ENCODE assay signal across 8 cellular contexts in the genomic region with DNA sequence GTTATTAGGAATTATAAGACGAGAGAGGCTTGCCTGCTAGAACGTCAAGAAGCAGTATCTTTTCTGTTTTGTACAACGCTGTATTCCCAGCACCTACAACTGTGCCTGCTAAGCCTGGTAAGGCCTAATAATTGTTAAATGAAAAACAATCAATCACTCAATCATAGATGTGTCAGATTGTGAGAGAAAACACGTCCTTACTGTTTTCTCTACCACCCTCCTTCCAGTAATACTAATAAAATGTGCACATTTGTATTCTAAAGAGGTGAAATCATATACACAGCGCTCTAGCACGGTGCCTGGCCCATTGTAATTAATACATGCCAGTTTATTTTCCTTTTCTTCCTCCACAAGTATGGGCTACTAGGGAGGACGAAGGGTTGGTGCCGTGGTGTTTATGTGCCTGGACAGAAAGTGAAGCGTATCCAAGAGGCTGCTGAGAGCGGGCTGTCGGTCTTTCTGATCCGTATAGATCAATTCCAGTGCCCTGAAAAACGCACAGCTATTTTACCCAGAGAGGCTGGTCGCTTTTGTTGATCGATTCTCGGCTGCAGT. TPM values are rescaled to one million over a fixed set of nuclear protein-coding genes. Genes with fewer than 3 reads are reported as not detected.
DNase-seq lines count a peak whose midpoint lies in the region; ATAC-seq and TF ChIP-seq lines count a peak whose summit lies in the region.

No MANE protein-coding gene starts in this region.

- peak overlapping the region; percentile 60 to 81 for H3K9ac ChIP-seq in liver (ENCODE audit: low read depth in 1 of 2, low read length in 2 of 2)

- H3K4me1 ChIP-seq in liver (ENCODE audit: control insufficient read depth in 4 of 4, insufficient read depth in 4 of 4, low read length in 3 of 4) (peaks cover 0 to 23% (median 9%) of the 10 kb centered on the region in 4 donors), thyroid gland (peaks cover 0 to 19% of the 10 kb centered on the region in 2 donors)
- H3K4me1 ChIP-seq in effector memory CD4-positive, alpha-beta T cell (ENCODE audit: control insufficient read depth, insufficient read depth, low read length, poor library complexity, severe bottlenecking): peaks cover 21% of the 10 kb centered on the region

- H3K36me3 ChIP-seq in liver (ENCODE audit: control insufficient read depth in 4 of 4, insufficient read depth in 3 of 4, low read depth in 1 of 4, low read length in 3 of 4): no peaks in the 10 kb centered on the region
- no peaks in the 10 kb centered on the region for H3K36me3 ChIP-seq in thyroid gland
- H3K36me3 ChIP-seq in effector memory CD4-positive, alpha-beta T cell (ENCODE audit: control insufficient read depth, insufficient read depth, low read length): no peaks in the 10 kb centered on the region

- intact Hi-C loops in activated CD4-positive, alpha-beta T cell treated with anti-CD3 and anti-CD28 coated beads, Interleukin-2, amount 10 ng/mL, durations not matched to agents 24 days and 14 days (cut with micrococcal nuclease): no loop called here
- intact Hi-C loops in thyroid gland (cut with DNase I): no loop called here

- peak overlapping the region in 1 of 2 donors; percentile 76 for H3K27ac ChIP-seq in liver (ENCODE audit: low read depth in 1 of 2, low read length in 2 of 2)
- peak overlapping the region in 2 of 3 donors; percentile 38 to 87 for H3K27ac ChIP-seq in thyroid gland
- no peak overlapping the region for H3K27ac ChIP-seq in effector memory CD4-positive, alpha-beta T cell (ENCODE audit: insufficient read depth, low read length, poor library complexity, severe bottlenecking)

- ATAC-seq in HG02623 (IDR thresholded peaks at IDR 0.05; ENCODE audit: unreplicated experiment): no peak

- H3K9me3 ChIP-seq in liver (ENCODE audit: control insufficient read depth in 4 of 4, low read length in 3 of 4) (no peaks in the 10 kb centered on the region), thyroid gland (no peaks in the 10 kb centered on the region)
- no peaks in the 10 kb centered on the region for H3K9me3 ChIP-seq in effector memory CD4-positive, alpha-beta T cell (ENCODE audit: control insufficient read depth, low read length)

- TF ChIP-seq CTCF in liver (IDR thresholded peaks at IDR 0.05; ENCODE audit: low read depth, low read length, missing input control): no peak
- no peak for TF ChIP-seq CTCF in thyroid gland (IDR thresholded peaks at IDR 0.05)

- no peaks in the 10 kb centered on the region for H3K9me3 Mint-ChIP-seq in activated CD4-positive, alpha-beta T cell treated with anti-CD3 and anti-CD28 coated beads, Interleukin-2, amount 10 ng/mL, durations not matched to agents 24 days and 14 days
- H3K9me3 Mint-ChIP-seq in activated naive CD8-positive, alpha-beta T cell treated with anti-CD3 and anti-CD28 coated beads for 36 hours: no peaks in the 10 kb centered on the region

- no peaks in the 10 kb centered on the region for H3K36me3 Mint-ChIP-seq in activated CD4-positive, alpha-beta T cell treated with anti-CD3 and anti-CD28 coated beads, Interleukin-2, amount 10 ng/mL, durations not matched to agents 24 days and 14 days (ENCODE audit: low read depth)
- H3K36me3 Mint-ChIP-seq in activated naive CD8-positive, alpha-beta T cell treated with anti-CD3 and anti-CD28 coated beads for 36 hours: no peaks in the 10 kb centered on the region

- TF ChIP-seq POLR2A in thyroid gland (IDR thresholded peaks at IDR 0.05): no peak

- no peaks in the 10 kb centered on the region for H3K27me3 ChIP-seq in liver (ENCODE audit: control insufficient read depth in 4 of 4, insufficient read depth in 4 of 4, low read length in 3 of 4)
- no peaks in the 10 kb centered on the region for H3K27me3 ChIP-seq in thyroid gland
- H3K27me3 ChIP-seq in effector memory CD4-positive, alpha-beta T cell (replicated peaks; ENCODE audit: control insufficient read depth, insufficient read depth, low read length, poor library complexity, severe bottlenecking): peaks cover 17% of the 10 kb centered on the region

- H3K4me1 Mint-ChIP-seq in activated CD4-positive, alpha-beta T cell treated with anti-CD3 and anti-CD28 coated beads, Interleukin-2, amount 10 ng/mL, durations not matched to agents 24 days and 14 days: peaks cover 8% of the 10 kb centered on the region
- peaks cover 2% of the 10 kb centered on the region for H3K4me1 Mint-ChIP-seq in activated naive CD8-positive, alpha-beta T cell treated with anti-CD3 and anti-CD28 coated beads for 36 hours

- no peak for DNase-seq in activated CD4-positive, alpha-beta T cell treated with anti-CD3 and anti-CD28 coated beads, Interleukin-2, amount 10 ng/mL, durations not matched to agents 24 days and 14 days
- DNase-seq in activated CD4-positive, alpha-beta T cell treated with anti-CD3 and anti-CD28 coated beads for 1 hour: no peak
- DNase-seq in activated naive CD8-positive, alpha-beta T cell treated with anti-CD3 and anti-CD28 coated beads for 36 hours: no peak
- DNase-seq in thyroid gland: peak in 1 of 2 donors; percentile 22
- no peak for DNase-seq in effector memory CD4-positive, alpha-beta T cell
- DNase-seq in activated CD4-positive, alpha-beta T cell treated with anti-CD3 and anti-CD28 coated beads, Interleukin-2, amount 50 U/mL, for 48 hours: no peak

- WGBS in liver: 21% methylated on average over 16 of the region's 16 CpGs
- WGBS in thyroid gland, 2 donors: 28 to 31% methylated on average over 16 of the region's 16 CpGs

- TF ChIP-seq RAD21 in liver (IDR thresholded peaks at IDR 0.05): no peak

- no peak overlapping the region for H3K27ac Mint-ChIP-seq in activated CD4-positive, alpha-beta T cell treated with anti-CD3 and anti-CD28 coated beads, Interleukin-2, amount 10 ng/mL, durations not matched to agents 24 days and 14 days
- no peak overlapping the region for H3K27ac Mint-ChIP-seq in activated naive CD8-positive, alpha-beta T cell treated with anti-CD3 and anti-CD28 coated beads for 36 hours

- peak overlapping the region in 2 of 3 donors; percentile 65 to 86 for H3K4me3 ChIP-seq in liver (ENCODE audit: low read depth in 1 of 3, low read length in 3 of 3)
- H3K4me3 ChIP-seq in thyroid gland (replicated peaks in 1 of 3): peak overlapping the region in 1 of 3 donors; percentile 72
- H3K4me3 ChIP-seq in effector memory CD4-positive, alpha-beta T cell (ENCODE audit: insufficient read depth, low read depth, low read length, poor library complexity, severe bottlenecking): no peak overlapping the region

- peak overlapping the region; percentile 42 for H3K4me3 Mint-ChIP-seq in activated CD4-positive, alpha-beta T cell treated with anti-CD3 and anti-CD28 coated beads, Interleukin-2, amount 10 ng/mL, durations not matched to agents 24 days and 14 days
- H3K4me3 Mint-ChIP-seq in activated naive CD8-positive, alpha-beta T cell treated with anti-CD3 and anti-CD28 coated beads for 36 hours: peak overlapping the region; percentile 53

- peaks cover 36% of the 10 kb centered on the region for H3K27me3 Mint-ChIP-seq in activated CD4-positive, alpha-beta T cell treated with anti-CD3 and anti-CD28 coated beads, Interleukin-2, amount 10 ng/mL, durations not matched to agents 24 days and 14 days
- peaks cover 50% of the 10 kb centered on the region for H3K27me3 Mint-ChIP-seq in activated naive CD8-positive, alpha-beta T cell treated with anti-CD3 and anti-CD28 coated beads for 36 hours

TF ChIP-seq in liver, 16 proteins besides CTCF, POLR2A, EP300 and RAD21 (continues in another document):
- TF ChIP-seq FOXA2 (IDR thresholded peaks at IDR 0.05) (no peak), GABPA (IDR thresholded peaks at IDR 0.05 in 1 of 2, conservative IDR thresholded peaks at IDR 0.05 in 1 of 2) (no peak), FOXA1 (IDR thresholded peaks at IDR 0.05) (no peak), YY1 (IDR thresholded peaks at IDR 0.05) (no peak), HNF4A (conservative IDR thresholded peaks at IDR 0.05) (no peak), SP1 (IDR thresholded peaks at IDR 0.05) (no peak), EGR1 (IDR thresholded peaks at IDR 0.05; ENCODE audit: low read depth in 2 of 2) (no peak), HNF4G (IDR thresholded peaks at IDR 0.05) (no peak), ATF3 (IDR thresholded peaks at IDR 0.05) (no peak), NR2F2 (IDR thresholded peaks at IDR 0.05) (no peak)
- TF ChIP-seq, protein P1, sequence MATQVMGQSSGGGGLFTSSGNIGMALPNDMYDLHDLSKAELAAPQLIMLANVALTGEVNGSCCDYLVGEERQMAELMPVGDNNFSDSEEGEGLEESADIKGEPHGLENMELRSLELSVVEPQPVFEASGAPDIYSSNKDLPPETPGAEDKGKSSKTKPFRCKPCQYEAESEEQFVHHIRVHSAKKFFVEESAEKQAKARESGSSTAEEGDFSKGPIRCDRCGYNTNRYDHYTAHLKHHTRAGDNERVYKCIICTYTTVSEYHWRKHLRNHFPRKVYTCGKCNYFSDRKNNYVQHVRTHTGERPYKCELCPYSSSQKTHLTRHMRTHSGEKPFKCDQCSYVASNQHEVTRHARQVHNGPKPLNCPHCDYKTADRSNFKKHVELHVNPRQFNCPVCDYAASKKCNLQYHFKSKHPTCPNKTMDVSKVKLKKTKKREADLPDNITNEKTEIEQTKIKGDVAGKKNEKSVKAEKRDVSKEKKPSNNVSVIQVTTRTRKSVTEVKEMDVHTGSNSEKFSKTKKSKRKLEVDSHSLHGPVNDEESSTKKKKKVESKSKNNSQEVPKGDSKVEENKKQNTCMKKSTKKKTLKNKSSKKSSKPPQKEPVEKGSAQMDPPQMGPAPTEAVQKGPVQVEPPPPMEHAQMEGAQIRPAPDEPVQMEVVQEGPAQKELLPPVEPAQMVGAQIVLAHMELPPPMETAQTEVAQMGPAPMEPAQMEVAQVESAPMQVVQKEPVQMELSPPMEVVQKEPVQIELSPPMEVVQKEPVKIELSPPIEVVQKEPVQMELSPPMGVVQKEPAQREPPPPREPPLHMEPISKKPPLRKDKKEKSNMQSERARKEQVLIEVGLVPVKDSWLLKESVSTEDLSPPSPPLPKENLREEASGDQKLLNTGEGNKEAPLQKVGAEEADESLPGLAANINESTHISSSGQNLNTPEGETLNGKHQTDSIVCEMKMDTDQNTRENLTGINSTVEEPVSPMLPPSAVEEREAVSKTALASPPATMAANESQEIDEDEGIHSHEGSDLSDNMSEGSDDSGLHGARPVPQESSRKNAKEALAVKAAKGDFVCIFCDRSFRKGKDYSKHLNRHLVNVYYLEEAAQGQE (IDR thresholded peaks at IDR 0.05): no peak

RNA-seq across cellular contexts. Expression of gene AUTS2, which starts 1.5 kb away (rescaled TPM):
- total RNA-seq in activated CD4-positive, alpha-beta T cell treated with anti-CD3 and anti-CD28 coated beads, Interleukin-2, amount 10 ng/mL, durations not matched to agents 24 days and 14 days: 0.76 and 2.1 TPM in 2 replicates
- total RNA-seq in activated naive CD8-positive, alpha-beta T cell treated with anti-CD3 and anti-CD28 coated beads for 36 hours: under 1 TPM; 0.58 to 0.78 TPM
- total RNA-seq in liver: 10 to 100 TPM in 1 of 2 donors, 1 to 10 TPM in 1; 4.9 to 24.4 TPM
- polyA plus RNA-seq in liver: 1 to 10 TPM; 6.4 to 7.6 TPM
- 10 to 100 TPM; 14.9 to 27.2 (median 17.5) TPM for total RNA-seq in thyroid gland
